In the genomic region with DNA sequence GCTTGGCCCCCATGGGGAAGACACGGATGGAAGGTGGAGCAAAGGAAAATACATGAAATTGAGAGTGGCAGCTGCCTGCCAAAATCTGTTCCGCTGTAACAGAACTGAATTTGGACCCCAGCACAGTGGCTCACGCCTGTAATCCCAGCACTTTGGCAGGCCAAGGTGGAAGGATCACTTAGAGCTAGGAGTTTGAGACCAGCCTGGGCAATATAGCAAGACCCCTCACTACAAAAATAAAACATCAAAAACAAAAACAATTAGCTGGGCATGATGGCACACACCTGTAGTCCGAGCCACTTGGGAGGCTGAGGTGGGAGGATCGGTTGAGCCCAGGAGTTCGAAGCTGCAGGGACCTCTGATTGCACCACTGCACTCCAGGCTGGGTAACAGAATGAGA, we compare ENCODE assay signal across 25 cellular contexts. TPM values are rescaled to one million over a fixed set of nuclear protein-coding genes. Genes with fewer than 3 reads are reported as not detected.
"Had no signal": no experiment of that assay in that cellular context is flagged by ENCODE, and none has a peak within 500 bp of the region (broad histone marks: within the 10 kb centered on the region; RNA-seq: fewer than 3 reads in every experiment).

No MANE protein-coding gene starts in this region.

- DNase-seq: esophagus squamous epithelium; foreskin fibroblast; kidney; left colon; naive thymus-derived CD4-positive, alpha-beta T cell; posterior cingulate gyrus; sigmoid colon; stimulated activated CD4-positive, alpha-beta T cell treated with anti-CD3 and anti-CD28 coated beads, Interleukin-2, amount 100 ng/mL, for 24 hours; stimulated activated CD4-positive, alpha-beta T cell treated with anti-CD3 and anti-CD28 coated beads, Interleukin-4, amount 100 ng/mL, for 4 hours; stimulated activated naive CD4-positive, alpha-beta T cell treated with Interleukin-2 at 50 U/mL for 16 hours; testis had no signal

- H3K27ac ChIP-seq: esophagus squamous epithelium, gastroesophageal sphincter, sigmoid colon, skin epidermis, testis, tibial nerve, upper lobe of right lung, vagina had no signal

- H3K4me3 ChIP-seq: esophagus squamous epithelium, gastroesophageal sphincter, sigmoid colon, skin epidermis, testis, tibial nerve, upper lobe of right lung, vagina had no signal

- H3K27ac Mint-ChIP-seq: dendritic cell treated with granulocyte-macrophage colony-stimulating factor and Interleukin-4, amounts not matched to agents 40 ng/mL and 50 ng/mL, for 4 days had no signal

- H3K4me3 Mint-ChIP-seq: dendritic cell treated with granulocyte-macrophage colony-stimulating factor and Interleukin-4, amounts not matched to agents 40 ng/mL and 50 ng/mL, for 4 days; naive thymus-derived CD4-positive, alpha-beta T cell; neural crest cell had no signal

- H3K4me1 ChIP-seq: testis, upper lobe of right lung, vagina had no signal

- H3K27me3 ChIP-seq: testis, upper lobe of right lung, vagina had no signal

- H3K4me1 Mint-ChIP-seq: neural crest cell had no signal

- H3K9me3 Mint-ChIP-seq: dendritic cell treated with granulocyte-macrophage colony-stimulating factor and Interleukin-4, amounts not matched to agents 40 ng/mL and 50 ng/mL, for 4 days; neural crest cell had no signal

- ATAC-seq: gastroesophageal sphincter; left colon; naive thymus-derived CD4-positive, alpha-beta T cell; upper lobe of right lung had no signal

- H3K9me3 ChIP-seq: esophagus squamous epithelium, sigmoid colon, testis, upper lobe of right lung, vagina had no signal

- H3K36me3 ChIP-seq: sigmoid colon, vagina had no signal

RNA-seq across cellular contexts. Expression of gene PALM3, which starts 9.4 kb away (rescaled TPM):
- total RNA-seq: esophagus squamous epithelium, gastroesophageal sphincter, lung microvascular endothelial cell, mesenteric fat pad had no signal
- polyA plus RNA-seq: naive thymus-derived CD4-positive, alpha-beta T cell had no signal

RNA-seq across cellular contexts. Expression of gene MISP3, which starts 20.1 kb away (rescaled TPM):
- total RNA-seq: lung microvascular endothelial cell had no signal

RNA-seq across cellular contexts. Expression of gene RLN3, which starts 24.5 kb away (rescaled TPM):
- total RNA-seq: epithelial cell of proximal tubule; esophagus squamous epithelium; gastroesophageal sphincter; kidney; left colon; liver; lung microvascular endothelial cell; mesenteric fat pad; mononuclear cell; naive thymus-derived CD4-positive, alpha-beta T cell; neural crest cell; osteocyte; pulmonary artery endothelial cell; testis; tibial nerve; upper lobe of right lung; vagina had no signal
- polyA plus RNA-seq: liver; naive thymus-derived CD4-positive, alpha-beta T cell; sigmoid colon had no signal

RNA-seq across cellular contexts. Expression of gene C19orf67, which starts 33.1 kb away (rescaled TPM):
- total RNA-seq: esophagus squamous epithelium, gastroesophageal sphincter, kidney, lung microvascular endothelial cell, mesenteric fat pad, mononuclear cell, neural crest cell, sigmoid colon, tibial nerve, upper lobe of right lung, vagina had no signal
- polyA plus RNA-seq: liver; naive thymus-derived CD4-positive, alpha-beta T cell had no signal
